ENCODE assay signal across 2 cellular contexts in genomic region chr4:48756689-48757220, GRCh38.
TF ChIP-seq lines count a peak whose summit lies in the region.

No MANE protein-coding gene starts in this region.

TF ChIP-seq in HepG2, 621 proteins besides CTCF, POLR2A, EP300 and RAD21:
- TF ChIP-seq ZNF770 (CRISPR knock-in tag; IDR thresholded peaks at IDR 0.05) (peak; percentile 65; the same call in 1 of the 2 replicates), MEF2D (CRISPR knock-in tag; IDR thresholded peaks at IDR 0.05) (no peak), TP53 (CRISPR knock-in tag; conservative IDR thresholded peaks at IDR 0.05) (no peak)
TF ChIP-seq in HepG2: peak in this region for 1.

TF ChIP-seq in GM12891, 5 proteins besides CTCF, POLR2A, EP300 and RAD21:
- TF ChIP-seq TAF1 (IDR thresholded peaks at IDR 0.05; ENCODE audit: low read depth, low read length) (no peak), SPI1 (IDR thresholded peaks at IDR 0.05; ENCODE audit: low read depth, low read length) (no peak), PAX5 (IDR thresholded peaks at IDR 0.05; ENCODE audit: insufficient read depth, low read length, severe bottlenecking) (no peak), POU2F2 (IDR thresholded peaks at IDR 0.05; ENCODE audit: low read depth, low read length) (no peak), POLR2AphosphoS5 (IDR thresholded peaks at IDR 0.05; ENCODE audit: low read depth, low read length) (no peak)
